In the genomic region with DNA sequence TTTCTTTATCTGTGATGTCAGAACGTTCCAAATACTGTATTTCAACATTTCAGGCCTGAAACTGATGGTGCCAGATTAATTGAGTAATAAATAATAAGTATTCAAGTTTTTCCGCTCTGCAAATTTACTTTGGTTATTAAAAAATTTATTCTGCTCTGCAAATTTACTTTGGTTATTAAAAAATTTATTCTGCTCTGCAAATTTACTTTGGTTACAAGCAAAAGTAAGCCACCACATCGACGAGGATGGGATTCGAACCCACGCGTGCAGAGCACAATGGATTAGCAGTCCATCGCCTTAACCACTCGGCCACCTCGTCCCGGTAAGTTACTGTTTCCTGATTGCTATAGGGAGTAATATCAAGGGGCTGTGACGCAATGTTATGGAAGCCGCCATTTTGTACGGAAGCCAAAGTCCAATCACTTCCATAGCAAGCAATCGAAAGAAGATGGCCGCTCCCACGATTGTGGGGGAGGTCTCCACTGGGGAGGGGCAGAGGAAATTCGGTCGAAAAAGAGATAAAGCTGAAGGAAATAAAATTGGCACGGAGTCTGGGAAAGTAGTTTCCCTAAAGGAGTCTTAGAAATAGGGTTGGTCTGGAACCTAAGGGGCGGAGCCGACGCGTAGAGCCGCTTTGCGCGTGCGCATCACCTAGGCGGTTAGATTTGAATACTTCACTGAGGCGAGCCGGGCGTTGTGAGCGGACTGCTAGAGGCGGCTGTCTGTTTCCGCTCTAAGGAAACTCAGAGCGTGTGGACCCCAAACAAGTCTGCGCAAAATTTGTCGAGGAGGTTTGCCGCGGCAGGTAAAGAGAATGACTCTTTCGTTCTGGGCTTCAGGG, we compare ENCODE assay signal across 8 cellular contexts. TPM values are rescaled to one million over a fixed set of nuclear protein-coding genes. Genes with fewer than 3 reads are reported as not detected.
A peak's percentile ranks its signal among the peaks of the same experiment; 100 is the strongest.
DNase-seq lines count a peak whose midpoint lies in the region; ATAC-seq and TF ChIP-seq lines count a peak whose summit lies in the region.

A gene with protein sequence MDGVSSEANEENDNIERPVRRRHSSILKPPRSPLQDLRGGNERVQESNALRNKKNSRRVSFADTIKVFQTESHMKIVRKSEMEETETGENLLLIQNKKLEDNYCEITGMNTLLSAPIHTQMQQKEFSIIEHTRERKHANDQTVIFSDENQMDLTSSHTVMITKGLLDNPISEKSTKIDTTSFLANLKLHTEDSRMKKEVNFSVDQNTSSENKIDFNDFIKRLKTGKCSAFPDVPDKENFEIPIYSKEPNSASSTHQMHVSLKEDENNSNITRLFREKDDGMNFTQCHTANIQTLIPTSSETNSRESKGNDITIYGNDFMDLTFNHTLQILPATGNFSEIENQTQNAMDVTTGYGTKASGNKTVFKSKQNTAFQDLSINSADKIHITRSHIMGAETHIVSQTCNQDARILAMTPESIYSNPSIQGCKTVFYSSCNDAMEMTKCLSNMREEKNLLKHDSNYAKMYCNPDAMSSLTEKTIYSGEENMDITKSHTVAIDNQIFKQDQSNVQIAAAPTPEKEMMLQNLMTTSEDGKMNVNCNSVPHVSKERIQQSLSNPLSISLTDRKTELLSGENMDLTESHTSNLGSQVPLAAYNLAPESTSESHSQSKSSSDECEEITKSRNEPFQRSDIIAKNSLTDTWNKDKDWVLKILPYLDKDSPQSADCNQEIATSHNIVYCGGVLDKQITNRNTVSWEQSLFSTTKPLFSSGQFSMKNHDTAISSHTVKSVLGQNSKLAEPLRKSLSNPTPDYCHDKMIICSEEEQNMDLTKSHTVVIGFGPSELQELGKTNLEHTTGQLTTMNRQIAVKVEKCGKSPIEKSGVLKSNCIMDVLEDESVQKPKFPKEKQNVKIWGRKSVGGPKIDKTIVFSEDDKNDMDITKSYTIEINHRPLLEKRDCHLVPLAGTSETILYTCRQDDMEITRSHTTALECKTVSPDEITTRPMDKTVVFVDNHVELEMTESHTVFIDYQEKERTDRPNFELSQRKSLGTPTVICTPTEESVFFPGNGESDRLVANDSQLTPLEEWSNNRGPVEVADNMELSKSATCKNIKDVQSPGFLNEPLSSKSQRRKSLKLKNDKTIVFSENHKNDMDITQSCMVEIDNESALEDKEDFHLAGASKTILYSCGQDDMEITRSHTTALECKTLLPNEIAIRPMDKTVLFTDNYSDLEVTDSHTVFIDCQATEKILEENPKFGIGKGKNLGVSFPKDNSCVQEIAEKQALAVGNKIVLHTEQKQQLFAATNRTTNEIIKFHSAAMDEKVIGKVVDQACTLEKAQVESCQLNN (N-terminal part only) (plus strand): TSS at position 662 of the 841 bp plus-strand sequence. CDS start 8,683 bp downstream, outside the sequence.

- H3K9me3 ChIP-seq in spleen = no peaks in the 10 kb centered on the region

- H3K4me3 Mint-ChIP-seq in central memory CD8-positive, alpha-beta T cell = peak within 1 kb of the TSS; percentile 95

- no peaks in the 10 kb centered on the region for H3K36me3 ChIP-seq in spleen

- ATAC-seq in GM19035 (IDR thresholded peaks at IDR 0.05; ENCODE audit: unreplicated experiment) (peak; percentile 72), HG03354 (IDR thresholded peaks at IDR 0.05; ENCODE audit: poor library complexity, severe bottlenecking, unreplicated experiment) (peak; percentile 73)
- peak; percentile 76 for ATAC-seq in central memory CD8-positive, alpha-beta T cell (replicated peaks; ENCODE audit: extremely low read depth, poor library complexity, severe bottlenecking)

- no peaks in the 10 kb centered on the region for H3K27me3 ChIP-seq in spleen (replicated peaks in 1 of 7)

- no peak for TF ChIP-seq CTCF in AG09319 (IDR thresholded peaks at IDR 0.05; ENCODE audit: low read depth, low read length)
- peak in 2 of 11 experiments; percentile 3 to 12 for TF ChIP-seq CTCF in spleen (IDR thresholded peaks at IDR 0.05 in 8 of 11, conservative IDR thresholded peaks at IDR 0.05 in 3 of 11)

- WGBS in spleen, 5 donors = 3 to 5% (median 4%) methylated on average over 41 of the region's 41 CpGs

- DNase-seq in AG09319 (ENCODE audit: extremely low read depth, low read depth) (peak; percentile 91), NCI-H446 treated with DMSO at 0.1 percent for 48 hours (lab: John Stamatoyannopoulos, UW) (peak; percentile 84), iris pigment epithelial cell (ENCODE audit: low read depth) (peak; percentile 82), spleen (peak; percentile 96)
- DNase-seq in activated CD4-positive, CD25-positive, alpha-beta regulatory T cell treated with anti-CD3 and anti-CD28 coated beads, Interleukin-2, amount 50 U/mL, for 16 hours (ENCODE audit: low read depth, low spot score) = peak; percentile 82
- DNase-seq in central memory CD8-positive, alpha-beta T cell (ENCODE audit: low spot score in 2 of 2) = peak; percentile 87 to 88

- H3K27ac ChIP-seq in spleen = peak within 1 kb of the TSS; percentile 95 to 98 (median 96)

- H3K27me3 Mint-ChIP-seq in central memory CD8-positive, alpha-beta T cell = no peaks in the 10 kb centered on the region

- H3K27ac Mint-ChIP-seq in central memory CD8-positive, alpha-beta T cell (ENCODE audit: low read depth) = peak within 1 kb of the TSS; percentile 99

- H3K4me1 Mint-ChIP-seq in central memory CD8-positive, alpha-beta T cell = peaks cover 34% of the 10 kb centered on the region

- H3K36me3 Mint-ChIP-seq in central memory CD8-positive, alpha-beta T cell (ENCODE audit: insufficient read depth) = peaks cover 21% of the 10 kb centered on the region

- intact Hi-C loops in spleen (cut with DNase I; ENCODE audit: low total_unique reads) = no loop called here

- TF ChIP-seq POLR2A in spleen (IDR thresholded peaks at IDR 0.05) = no peak

- peaks cover 4 to 42% (median 26%) of the 10 kb centered on the region in 6 donors for H3K4me1 ChIP-seq in spleen

- no peaks in the 10 kb centered on the region for H3K9me3 Mint-ChIP-seq in central memory CD8-positive, alpha-beta T cell

- H3K4me3 ChIP-seq in spleen = peak within 1 kb of the TSS; percentile 45 to 85 (median 78)

RNA-seq across cellular contexts. Expression of the gene that starts here (rescaled TPM):
- 1 to 10 TPM; 2.1 to 9.7 (median 4.6) TPM for total RNA-seq in spleen
- 1 to 10 TPM in 1 of 3 donors, under 1 TPM in 2; 0.52 to 2.1 (median 0.67) TPM for polyA plus RNA-seq in spleen

Comparison
In these comparisons a context has a peak if more than half of its experiments do, and no peak if none do; other contexts are left out.
1. Peak in every context shown above with its lines: DNase-seq, ATAC-seq, H3K4me3 ChIP-seq and H3K27ac ChIP-seq.